In genomic region chr13:76684336-76684735, GRCh38 we compare ENCODE assay signal across 24 cellular contexts.
DNase-seq lines count a peak whose midpoint lies in the region; ATAC-seq and TF ChIP-seq lines count a peak whose summit lies in the region.
"Had no signal": no experiment of that assay in that cellular context is flagged by ENCODE, and none has a peak within 500 bp of the region (broad histone marks: within the 10 kb centered on the region; RNA-seq: fewer than 3 reads in every experiment).

No MANE protein-coding gene starts in this region.

- H3K18ac ChIP-seq in trophoblast cell (ENCODE audit: low read length) = no peak overlapping the region

- no peak overlapping the region for H2AFZ ChIP-seq in trophoblast cell (ENCODE audit: insufficient read depth, low read length, poor library complexity)
- H2AFZ ChIP-seq: GM23338 had no signal

- DNase-seq in adipocyte (ENCODE audit: low read depth) (peak; percentile 47), fibroblast of peridontal ligament (ENCODE audit: extremely low read depth) (peak; percentile 40), trophoblast cell (no peak), occipital lobe (lab: John Stamatoyannopoulos, UW) (no peak), lower lobe of right lung (no peak)
- DNase-seq: ACHN; CD4-positive, alpha-beta T cell; COR-L47; DND-41; HCEC 1CT; NCI-H1092 treated with DMSO at 0.1 percent for 48 hours; NCI-H1436 treated with DMSO at 0.1 percent for 48 hours; NCI-H1930; NCI-H2227 treated with DMSO at 0.1 percent for 48 hours; NCI-H510A treated with DMSO at 0.1 percent for 48 hours; OCI-M1 had no signal

- no peak overlapping the region for H2BK5ac ChIP-seq in trophoblast cell (ENCODE audit: low read depth, low read length, poor library complexity)

- H3K4ac ChIP-seq in trophoblast cell (ENCODE audit: low read depth, low read length) = no peak overlapping the region

- peaks cover 5% of the 10 kb centered on the region for H3K79me1 ChIP-seq in trophoblast cell (ENCODE audit: low read length)

- H2BK120ac ChIP-seq in trophoblast cell (ENCODE audit: insufficient read depth, low read length, poor library complexity) = no peak overlapping the region

- H3K27ac ChIP-seq in trophoblast cell (ENCODE audit: low read depth, low read length) (peak overlapping the region; percentile 69), lower lobe of right lung (no peak overlapping the region)
- H3K27ac ChIP-seq: BLaER1, KMS-11, SJSA1 had no signal

- H3K4me1 ChIP-seq in adipocyte (ENCODE audit: control insufficient read depth, insufficient read depth, low read length) = peaks cover 28% of the 10 kb centered on the region
- H3K4me1 ChIP-seq in trophoblast cell (ENCODE audit: control insufficient read depth in 1 of 2, insufficient read depth in 2 of 2, low read length in 2 of 2) = peaks cover 0 to 2% of the 10 kb centered on the region in 2 experiments
- peaks cover 13% of the 10 kb centered on the region for H3K4me1 ChIP-seq in lower lobe of right lung
- H3K4me1 ChIP-seq: BLaER1, SJSA1 had no signal

- no peak overlapping the region for H3K4me2 ChIP-seq in trophoblast cell (ENCODE audit: low read length)
- H3K4me2 ChIP-seq: BLaER1, GM23338, KMS-11 had no signal

- H3K27me3 Mint-ChIP-seq in dendritic cell treated with granulocyte-macrophage colony-stimulating factor and Interleukin-4, amounts not matched to agents 40 ng/mL and 50 ng/mL, for 4 days = no peaks in the 10 kb centered on the region

- peaks cover 5% of the 10 kb centered on the region for H3K9me3 Mint-ChIP-seq in dendritic cell treated with granulocyte-macrophage colony-stimulating factor and Interleukin-4, amounts not matched to agents 40 ng/mL and 50 ng/mL, for 4 days
- H3K9me3 Mint-ChIP-seq: CD4-positive, alpha-beta T cell; GM23338 had no signal

- TF ChIP-seq CTCF in lower lobe of right lung (IDR thresholded peaks at IDR 0.05) = no peak

- no peak overlapping the region for H3K4me3 Mint-ChIP-seq in dendritic cell treated with granulocyte-macrophage colony-stimulating factor and Interleukin-4, amounts not matched to agents 40 ng/mL and 50 ng/mL, for 4 days
- H3K4me3 Mint-ChIP-seq: CD4-positive, alpha-beta T cell; GM23338 had no signal

- H3K14ac ChIP-seq in trophoblast cell (ENCODE audit: low read length) = no peak overlapping the region

- H3K23ac ChIP-seq in trophoblast cell (ENCODE audit: low read length) = no peak overlapping the region

- intact Hi-C loops in dendritic cell treated with granulocyte-macrophage colony-stimulating factor and Interleukin-4, amounts not matched to agents 40 ng/mL and 50 ng/mL, for 4 days (cut with micrococcal nuclease) = no loop called here
- intact Hi-C loops in lower lobe of right lung (cut with DNase I) = no loop called here

- no peaks in the 10 kb centered on the region for H3K79me2 ChIP-seq in trophoblast cell (ENCODE audit: control insufficient read depth, insufficient read depth, low read length, poor library complexity)

- no peak overlapping the region for H4K8ac ChIP-seq in trophoblast cell (ENCODE audit: low read depth, low read length)

- H3K4me3 ChIP-seq in adipocyte (ENCODE audit: low read length) (peak overlapping the region; percentile 46), trophoblast cell (ENCODE audit: low read depth, low read length) (no peak overlapping the region), lower lobe of right lung (no peak overlapping the region)
- H3K4me3 ChIP-seq: BLaER1, GM23338, SJSA1 had no signal

- no CpG with 5 or more reads among the region's 1 CpG for WGBS in trophoblast cell (ENCODE audit: extremely low coverage, insufficient coverage, insufficient read length)

- peaks cover 35% of the 10 kb centered on the region for H3K4me1 Mint-ChIP-seq in dendritic cell treated with granulocyte-macrophage colony-stimulating factor and Interleukin-4, amounts not matched to agents 40 ng/mL and 50 ng/mL, for 4 days (ENCODE audit: low read depth)

- H2AK5ac ChIP-seq in trophoblast cell (ENCODE audit: low read length) = no peak overlapping the region

- no peak overlapping the region for H4K12ac ChIP-seq in trophoblast cell (ENCODE audit: low read depth, low read length)

- H3K9me3 ChIP-seq in adipocyte (ENCODE audit: control insufficient read depth, low read length) (no peaks in the 10 kb centered on the region), trophoblast cell (ENCODE audit: insufficient read depth, low read depth, low read length) (no peaks in the 10 kb centered on the region), lower lobe of right lung (no peaks in the 10 kb centered on the region)
- H3K9me3 ChIP-seq: BLaER1, SJSA1 had no signal

- H3K27ac Mint-ChIP-seq in dendritic cell treated with granulocyte-macrophage colony-stimulating factor and Interleukin-4, amounts not matched to agents 40 ng/mL and 50 ng/mL, for 4 days = peak overlapping the region; percentile 46
- H3K27ac Mint-ChIP-seq: CD4-positive, alpha-beta T cell; GM23338 had no signal

- ATAC-seq in GM19397 (IDR thresholded peaks at IDR 0.05; ENCODE audit: unreplicated experiment) (no peak), GM18498 (IDR thresholded peaks at IDR 0.05; ENCODE audit: unreplicated experiment) (no peak), lower lobe of right lung (no peak)
- ATAC-seq: GM23338, Right ventricle myocardium inferior had no signal

- peaks cover 3% of the 10 kb centered on the region for H3K36me3 Mint-ChIP-seq in dendritic cell treated with granulocyte-macrophage colony-stimulating factor and Interleukin-4, amounts not matched to agents 40 ng/mL and 50 ng/mL, for 4 days (ENCODE audit: low read depth)

- no peak overlapping the region for H4K91ac ChIP-seq in trophoblast cell (ENCODE audit: low read depth, low read length)

- H2BK12ac ChIP-seq in trophoblast cell (ENCODE audit: low read length) = no peak overlapping the region

- H3K36me3 ChIP-seq in adipocyte (ENCODE audit: control insufficient read depth, insufficient read depth, low read length, severe bottlenecking) (no peaks in the 10 kb centered on the region), trophoblast cell (ENCODE audit: control insufficient read depth in 1 of 2, insufficient read depth in 2 of 2, low read length in 2 of 2) (no peaks in the 10 kb centered on the region), lower lobe of right lung (no peaks in the 10 kb centered on the region)
- H3K36me3 ChIP-seq: BLaER1, SJSA1 had no signal

- H3K9ac ChIP-seq in adipocyte (ENCODE audit: low read length) (peak overlapping the region; percentile 53), trophoblast cell (ENCODE audit: low read length) (no peak overlapping the region)
- H3K9ac ChIP-seq: BLaER1, KMS-11 had no signal

- H3K27me3 ChIP-seq in adipocyte (replicated peaks; ENCODE audit: control insufficient read depth, insufficient read depth, low read length) (no peaks in the 10 kb centered on the region), trophoblast cell (ENCODE audit: insufficient read depth, low read length) (no peaks in the 10 kb centered on the region), lower lobe of right lung (ENCODE audit: low read depth) (no peaks in the 10 kb centered on the region)
- H3K27me3 ChIP-seq: BLaER1, SJSA1 had no signal

Comparison
In these comparisons a context has a peak if more than half of its experiments do, and no peak if none do; other contexts are left out.
1. DNase-seq: peak in adipocyte (single experiment) and fibroblast of peridontal ligament (single experiment); none in trophoblast cell (0 of 2), occipital lobe (single experiment) and lower lobe of right lung (single experiment).